In the genomic region with DNA sequence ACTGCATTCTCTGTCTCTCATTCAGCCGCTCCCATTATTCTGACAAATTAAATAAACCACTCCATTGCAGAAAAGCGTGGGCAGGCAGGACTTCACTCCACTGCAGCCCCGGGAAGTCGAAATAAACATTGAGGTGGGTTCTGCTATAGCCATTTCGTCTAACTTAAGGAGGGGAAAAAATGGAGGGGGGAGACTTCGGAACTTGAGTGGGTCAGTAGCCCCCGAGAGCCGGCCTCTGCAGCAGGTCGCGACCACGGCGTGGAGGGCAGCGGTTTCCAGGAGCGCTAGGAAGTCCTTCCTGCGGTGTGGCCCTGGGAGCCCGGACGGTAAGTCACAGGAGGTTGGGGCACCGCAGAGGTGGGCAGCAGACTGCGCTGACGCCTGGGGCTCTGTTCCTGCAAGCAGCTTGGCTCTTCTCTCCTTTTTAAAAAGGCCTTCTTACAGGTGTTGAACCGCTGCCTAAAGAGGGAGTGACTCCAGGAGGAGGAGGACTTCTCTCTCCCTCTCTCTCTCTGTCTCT, we compare ENCODE assay signal across 13 cellular contexts.
"Had no signal": no experiment of that assay in that cellular context is flagged by ENCODE, and none has a peak within 500 bp of the region (broad histone marks: within the 10 kb centered on the region; RNA-seq: fewer than 3 reads in every experiment).

No MANE protein-coding gene starts in this region.

- H3K4me1 ChIP-seq: pancreas had no signal

- H3K36me3 Mint-ChIP-seq: activated CD4-positive, alpha-beta memory T cell treated with anti-CD3 and anti-CD28 coated beads for 36 hours; activated naive CD8-positive, alpha-beta T cell treated with anti-CD3 and anti-CD28 coated beads, Interleukin-2, amount 10 ng/mL, durations not matched to agents 7 days and 5 days had no signal

- H3K27ac ChIP-seq: esophagus squamous epithelium, pancreas, thoracic aorta had no signal

- H3K4me3 ChIP-seq: esophagus squamous epithelium, pancreas, thoracic aorta had no signal

- H3K9me3 ChIP-seq: pancreas, thoracic aorta had no signal

- H3K4me3 Mint-ChIP-seq: activated CD4-positive, alpha-beta memory T cell treated with anti-CD3 and anti-CD28 coated beads for 36 hours; activated naive CD8-positive, alpha-beta T cell treated with anti-CD3 and anti-CD28 coated beads, Interleukin-2, amount 10 ng/mL, durations not matched to agents 7 days and 5 days; naive thymus-derived CD4-positive, alpha-beta T cell; stimulated activated naive CD8-positive, alpha-beta T cell treated with anti-CD3 and anti-CD28 coated beads, Interleukin-15, Interleukin-2, amounts not matched to agents 100 ng/mL and 50 ng/mL, for 24 hours had no signal

- DNase-seq: activated CD4-positive, alpha-beta memory T cell treated with anti-CD3 and anti-CD28 coated beads for 36 hours; activated gamma-delta T cell; activated naive CD8-positive, alpha-beta T cell treated with anti-CD3 and anti-CD28 coated beads, Interleukin-2, amount 10 ng/mL, durations not matched to agents 7 days and 5 days; activated T-cell treated with anti-CD3 and anti-CD28 coated beads, Interleukin-2, amount 50 U/mL, for 48 hours; esophagus squamous epithelium; foreskin fibroblast; glutamatergic neuron; naive thymus-derived CD4-positive, alpha-beta T cell; pancreas; stimulated activated CD4-positive, alpha-beta T cell treated with anti-CD3 and anti-CD28 coated beads, Interleukin-4, amount 100 ng/mL, for 1 hour; T1000 had no signal

- H3K4me1 Mint-ChIP-seq: activated naive CD8-positive, alpha-beta T cell treated with anti-CD3 and anti-CD28 coated beads, Interleukin-2, amount 10 ng/mL, durations not matched to agents 7 days and 5 days had no signal

- ATAC-seq: naive thymus-derived CD4-positive, alpha-beta T cell; pancreas had no signal

- H3K36me3 ChIP-seq: esophagus squamous epithelium, pancreas, thoracic aorta had no signal

- H3K27ac Mint-ChIP-seq: activated CD4-positive, alpha-beta memory T cell treated with anti-CD3 and anti-CD28 coated beads for 36 hours; activated naive CD8-positive, alpha-beta T cell treated with anti-CD3 and anti-CD28 coated beads, Interleukin-2, amount 10 ng/mL, durations not matched to agents 7 days and 5 days; naive thymus-derived CD4-positive, alpha-beta T cell; stimulated activated naive CD8-positive, alpha-beta T cell treated with anti-CD3 and anti-CD28 coated beads, Interleukin-15, Interleukin-2, amounts not matched to agents 100 ng/mL and 50 ng/mL, for 24 hours had no signal
